Comparison of ENCODE assay signal across 2 cellular contexts in genomic region chr11:44096360-44097188, GRCh38.
TF ChIP-seq lines count a peak whose summit lies in the region.

No MANE protein-coding gene starts in this region.

TF ChIP-seq in IMR-90, 13 proteins besides CTCF, POLR2A, EP300 and RAD21:
- TF ChIP-seq CHD1 (IDR thresholded peaks at IDR 0.05; ENCODE audit: low read depth, low read length) (no peak), CEBPB (IDR thresholded peaks at IDR 0.05; ENCODE audit: low read depth, low read length) (peak; percentile 30; the same call in 1 of the 2 replicates), MAFK (IDR thresholded peaks at IDR 0.05; ENCODE audit: low read depth, low read length) (no peak)

TF ChIP-seq in GM12878, 131 proteins besides CTCF, POLR2A, EP300 and RAD21:
- TF ChIP-seq POU2F2 (IDR thresholded peaks at IDR 0.05; ENCODE audit: borderline replicate concordance, low read depth, low read length) = no peak
- TF ChIP-seq, protein P1, sequence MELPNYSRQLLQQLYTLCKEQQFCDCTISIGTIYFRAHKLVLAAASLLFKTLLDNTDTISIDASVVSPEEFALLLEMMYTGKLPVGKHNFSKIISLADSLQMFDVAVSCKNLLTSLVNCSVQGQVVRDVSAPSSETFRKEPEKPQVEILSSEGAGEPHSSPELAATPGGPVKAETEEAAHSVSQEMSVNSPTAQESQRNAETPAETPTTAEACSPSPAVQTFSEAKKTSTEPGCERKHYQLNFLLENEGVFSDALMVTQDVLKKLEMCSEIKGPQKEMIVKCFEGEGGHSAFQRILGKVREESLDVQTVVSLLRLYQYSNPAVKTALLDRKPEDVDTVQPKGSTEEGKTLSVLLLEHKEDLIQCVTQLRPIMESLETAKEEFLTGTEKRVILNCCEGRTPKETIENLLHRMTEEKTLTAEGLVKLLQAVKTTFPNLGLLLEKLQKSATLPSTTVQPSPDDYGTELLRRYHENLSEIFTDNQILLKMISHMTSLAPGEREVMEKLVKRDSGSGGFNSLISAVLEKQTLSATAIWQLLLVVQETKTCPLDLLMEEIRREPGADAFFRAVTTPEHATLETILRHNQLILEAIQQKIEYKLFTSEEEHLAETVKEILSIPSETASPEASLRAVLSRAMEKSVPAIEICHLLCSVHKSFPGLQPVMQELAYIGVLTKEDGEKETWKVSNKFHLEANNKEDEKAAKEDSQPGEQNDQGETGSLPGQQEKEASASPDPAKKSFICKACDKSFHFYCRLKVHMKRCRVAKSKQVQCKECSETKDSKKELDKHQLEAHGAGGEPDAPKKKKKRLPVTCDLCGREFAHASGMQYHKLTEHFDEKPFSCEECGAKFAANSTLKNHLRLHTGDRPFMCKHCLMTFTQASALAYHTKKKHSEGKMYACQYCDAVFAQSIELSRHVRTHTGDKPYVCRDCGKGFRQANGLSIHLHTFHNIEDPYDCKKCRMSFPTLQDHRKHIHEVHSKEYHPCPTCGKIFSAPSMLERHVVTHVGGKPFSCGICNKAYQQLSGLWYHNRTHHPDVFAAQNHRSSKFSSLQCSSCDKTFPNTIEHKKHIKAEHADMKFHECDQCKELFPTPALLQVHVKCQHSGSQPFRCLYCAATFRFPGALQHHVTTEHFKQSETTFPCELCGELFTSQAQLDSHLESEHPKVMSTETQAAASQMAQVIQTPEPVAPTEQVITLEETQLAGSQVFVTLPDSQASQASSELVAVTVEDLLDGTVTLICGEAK (IDR thresholded peaks at IDR 0.05; ENCODE audit: borderline replicate concordance) = no peak
- TF ChIP-seq BHLHE40 (IDR thresholded peaks at IDR 0.05; ENCODE audit: borderline replicate concordance in 1 of 2, low read depth in 2 of 2, low read length in 1 of 2) = no peak
- TF ChIP-seq CEBPZ (IDR thresholded peaks at IDR 0.05; ENCODE audit: low read depth, low read length) = no peak
- TF ChIP-seq NR2F1 (conservative IDR thresholded peaks at IDR 0.05) = no peak
- no peak for TF ChIP-seq CBFB (IDR thresholded peaks at IDR 0.05; ENCODE audit: low read depth)
- TF ChIP-seq HCFC1 (IDR thresholded peaks at IDR 0.05; ENCODE audit: low read length) = no peak
- TF ChIP-seq, protein P2, sequence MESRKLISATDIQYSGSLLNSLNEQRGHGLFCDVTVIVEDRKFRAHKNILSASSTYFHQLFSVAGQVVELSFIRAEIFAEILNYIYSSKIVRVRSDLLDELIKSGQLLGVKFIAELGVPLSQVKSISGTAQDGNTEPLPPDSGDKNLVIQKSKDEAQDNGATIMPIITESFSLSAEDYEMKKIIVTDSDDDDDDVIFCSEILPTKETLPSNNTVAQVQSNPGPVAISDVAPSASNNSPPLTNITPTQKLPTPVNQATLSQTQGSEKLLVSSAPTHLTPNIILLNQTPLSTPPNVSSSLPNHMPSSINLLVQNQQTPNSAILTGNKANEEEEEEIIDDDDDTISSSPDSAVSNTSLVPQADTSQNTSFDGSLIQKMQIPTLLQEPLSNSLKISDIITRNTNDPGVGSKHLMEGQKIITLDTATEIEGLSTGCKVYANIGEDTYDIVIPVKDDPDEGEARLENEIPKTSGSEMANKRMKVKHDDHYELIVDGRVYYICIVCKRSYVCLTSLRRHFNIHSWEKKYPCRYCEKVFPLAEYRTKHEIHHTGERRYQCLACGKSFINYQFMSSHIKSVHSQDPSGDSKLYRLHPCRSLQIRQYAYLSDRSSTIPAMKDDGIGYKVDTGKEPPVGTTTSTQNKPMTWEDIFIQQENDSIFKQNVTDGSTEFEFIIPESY (IDR thresholded peaks at IDR 0.05) = no peak
- TF ChIP-seq ZSCAN29 (IDR thresholded peaks at IDR 0.05) = no peak
- TF ChIP-seq, protein P3, sequence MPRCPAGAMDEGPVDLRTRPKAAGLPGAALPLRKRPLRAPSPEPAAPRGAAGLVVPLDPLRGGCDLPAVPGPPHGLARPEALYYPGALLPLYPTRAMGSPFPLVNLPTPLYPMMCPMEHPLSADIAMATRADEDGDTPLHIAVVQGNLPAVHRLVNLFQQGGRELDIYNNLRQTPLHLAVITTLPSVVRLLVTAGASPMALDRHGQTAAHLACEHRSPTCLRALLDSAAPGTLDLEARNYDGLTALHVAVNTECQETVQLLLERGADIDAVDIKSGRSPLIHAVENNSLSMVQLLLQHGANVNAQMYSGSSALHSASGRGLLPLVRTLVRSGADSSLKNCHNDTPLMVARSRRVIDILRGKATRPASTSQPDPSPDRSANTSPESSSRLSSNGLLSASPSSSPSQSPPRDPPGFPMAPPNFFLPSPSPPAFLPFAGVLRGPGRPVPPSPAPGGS (IDR thresholded peaks at IDR 0.05; ENCODE audit: borderline replicate concordance, insufficient read depth, low read depth, low read length, poor library complexity, severe bottlenecking) = no peak
- TF ChIP-seq ATF7 (IDR thresholded peaks at IDR 0.05; ENCODE audit: low read depth) = no peak
- TF ChIP-seq STAT1 (conservative IDR thresholded peaks at IDR 0.05) = no peak
- no peak for TF ChIP-seq CBX3 (IDR thresholded peaks at IDR 0.05; ENCODE audit: borderline replicate concordance, low read depth)
- no peak for TF ChIP-seq ZBTB11 (CRISPR knock-in tag; IDR thresholded peaks at IDR 0.05)
- TF ChIP-seq ELK1 (IDR thresholded peaks at IDR 0.05; ENCODE audit: low read depth, low read length) = no peak
- no peak for TF ChIP-seq ZBED1 (IDR thresholded peaks at IDR 0.05; ENCODE audit: borderline replicate concordance)
- no peak for TF ChIP-seq TCF12 (IDR thresholded peaks at IDR 0.05; ENCODE audit: low read depth, low read length)
- TF ChIP-seq CHD1 (IDR thresholded peaks at IDR 0.05; ENCODE audit: low read depth, low read length) = no peak
- no peak for TF ChIP-seq TCF7 (IDR thresholded peaks at IDR 0.05; ENCODE audit: borderline replicate concordance)
- TF ChIP-seq REST (IDR thresholded peaks at IDR 0.05; ENCODE audit: low read depth, low read length) = no peak
TF ChIP-seq in GM12878: peak in this region for 0.
